ENCODE assay signal across 15 cellular contexts in genomic region chr2:105388971-105389381, GRCh38. TPM values are rescaled to one million over a fixed set of nuclear protein-coding genes. Genes with fewer than 3 reads are reported as not detected.
DNase-seq lines count a peak whose midpoint lies in the region; ATAC-seq, FAIRE-seq and TF ChIP-seq lines count a peak whose summit lies in the region.
"Had no signal": no experiment of that assay in that cellular context is flagged by ENCODE, and none has a peak within 500 bp of the region (broad histone marks: within the 10 kb centered on the region; RNA-seq: fewer than 3 reads in every experiment).

No MANE protein-coding gene starts in this region.

- H3K27ac ChIP-seq in astrocyte (ENCODE audit: low read depth, low read length): peak overlapping the region; percentile 99
- H3K27ac ChIP-seq in upper lobe of right lung: no peak overlapping the region
- no peak overlapping the region for H3K27ac ChIP-seq in RWPE1

- peaks cover 63% of the 10 kb centered on the region for H3K4me1 ChIP-seq in astrocyte (ENCODE audit: insufficient read depth, low read length)
- peaks cover 3% of the 10 kb centered on the region for H3K4me1 ChIP-seq in upper lobe of right lung
- H3K4me1 ChIP-seq: right lobe of liver had no signal

- no peak overlapping the region for H2AFZ ChIP-seq in astrocyte (ENCODE audit: low read depth, low read length)

- peak; percentile 72 for DNase-seq in GM03348 (ENCODE audit: low spot score)
- peak; percentile 99 for DNase-seq in astrocyte (ENCODE audit: low read depth)
- DNase-seq in glomerular visceral epithelial cell (ENCODE audit: extremely low spot score): peak; percentile 55
- peak; percentile 81 for DNase-seq in skeletal muscle cell (ENCODE audit: low read depth)
- no peak for DNase-seq in upper lobe of right lung
- no peak for DNase-seq in RWPE1 (ENCODE audit: low spot score)
- DNase-seq in NCI-H187 treated with DMSO at 0.1 percent for 48 hours (lab: John Stamatoyannopoulos, UW): no peak
- DNase-seq: DMS 273 treated with DMSO at 0.1 percent for 48 hours, NCI-H69, right lobe of liver had no signal

- H3K9ac ChIP-seq in astrocyte (ENCODE audit: low read length): peak overlapping the region; percentile 70

- peaks cover 20% of the 10 kb centered on the region for H3K4me1 Mint-ChIP-seq in astrocyte (ENCODE audit: low read depth, unreplicated experiment)

- no peak for ATAC-seq in upper lobe of right lung
- no peak for ATAC-seq in GM21381 (IDR thresholded peaks at IDR 0.05; ENCODE audit: unreplicated experiment)

- H3K36me3 ChIP-seq in astrocyte (ENCODE audit: insufficient read depth, low read length) (peaks cover 58% of the 10 kb centered on the region), upper lobe of right lung (no peaks in the 10 kb centered on the region)
- H3K36me3 ChIP-seq: right lobe of liver had no signal

- H3K9me3 ChIP-seq in astrocyte (ENCODE audit: insufficient read depth, low read depth, low read length): no peaks in the 10 kb centered on the region
- no peaks in the 10 kb centered on the region for H3K9me3 ChIP-seq in upper lobe of right lung
- H3K9me3 ChIP-seq: right lobe of liver had no signal

- H3K79me2 ChIP-seq in astrocyte (ENCODE audit: insufficient read depth, low read length): peaks cover 99% of the 10 kb centered on the region

- CTCF ChIA-PET in RWPE1 (lab: Yijun Ruan, JAX): interaction anchor here (0.6 to 0.9 kb wide), 2 partner anchors 17 to 145 kb away, joined by 3 read pairs; no protein-coding TSS in a partner anchor

- peaks cover 44% of the 10 kb centered on the region for H3K36me3 Mint-ChIP-seq in astrocyte (ENCODE audit: low read depth, unreplicated experiment)

- peaks cover 82% of the 10 kb centered on the region for H4K20me1 ChIP-seq in astrocyte (ENCODE audit: insufficient read depth, low read length)

- peak; percentile 84 for FAIRE-seq in astrocyte (lab: Jason Lieb, UNC)
- FAIRE-seq: colon, GM18507, keratinocyte had no signal

- no peaks in the 10 kb centered on the region for H3K27me3 Mint-ChIP-seq in astrocyte (ENCODE audit: low read depth, unreplicated experiment)

- H3K9me3 Mint-ChIP-seq in astrocyte (ENCODE audit: unreplicated experiment): peaks cover 3% of the 10 kb centered on the region
- H3K9me3 Mint-ChIP-seq: T-helper 1 cell treated with Interleukin-12 subunit alpha and Interleukin-12 subunit beta and Interleukin-4 antibody, amounts not matched to agents 30 μg/mL and 1 μg/mL, for 36 hours had no signal

- no peak overlapping the region for H3K4me3 ChIP-seq in astrocyte (ENCODE audit: insufficient read depth, low read depth, low read length)
- no peak overlapping the region for H3K4me3 ChIP-seq in skeletal muscle cell (ENCODE audit: low read depth, low read length)
- H3K4me3 ChIP-seq in upper lobe of right lung: no peak overlapping the region
- H3K4me3 ChIP-seq: right lobe of liver had no signal

- no peak overlapping the region for H3K27ac Mint-ChIP-seq in astrocyte (ENCODE audit: unreplicated experiment)
- H3K27ac Mint-ChIP-seq: T-helper 1 cell treated with Interleukin-12 subunit alpha and Interleukin-12 subunit beta and Interleukin-4 antibody, amounts not matched to agents 30 μg/mL and 1 μg/mL, for 36 hours had no signal

- H3K4me3 Mint-ChIP-seq in astrocyte (ENCODE audit: unreplicated experiment): no peak overlapping the region
- H3K4me3 Mint-ChIP-seq: T-helper 1 cell treated with Interleukin-12 subunit alpha and Interleukin-12 subunit beta and Interleukin-4 antibody, amounts not matched to agents 30 μg/mL and 1 μg/mL, for 36 hours had no signal

- TF ChIP-seq CTCF in astrocyte (IDR thresholded peaks at IDR 0.05; ENCODE audit: insufficient read depth, low read depth, low read length) (no peak), upper lobe of right lung (IDR thresholded peaks at IDR 0.05) (no peak), RWPE1 (conservative IDR thresholded peaks at IDR 0.05; ENCODE audit: low read depth) (no peak)

- H3K4me2 ChIP-seq in astrocyte (ENCODE audit: low read length): peak overlapping the region; percentile 51

- POLR2A ChIA-PET in RWPE1 (lab: Yijun Ruan, JAX; ENCODE audit: low non-redundant PET): no interaction called here

- H3K27me3 ChIP-seq in astrocyte (ENCODE audit: insufficient read depth, low read length) (no peaks in the 10 kb centered on the region), upper lobe of right lung (peaks cover 3% of the 10 kb centered on the region)
- H3K27me3 ChIP-seq: right lobe of liver had no signal

- intact Hi-C loops in upper lobe of right lung (cut with DNase I): no loop called here

RNA-seq across cellular contexts. Expression of gene FHL2, which starts 9.9 kb away (rescaled TPM):
- total RNA-seq in astrocyte (104 and 115 TPM in 2 replicates), upper lobe of right lung (13.8 TPM)

RNA-seq across cellular contexts. Expression of gene C2orf49, which starts 51.6 kb away (rescaled TPM):
- total RNA-seq in astrocyte (21.6 and 22.6 TPM in 2 replicates), upper lobe of right lung (18.0 TPM)

RNA-seq across cellular contexts. Expression of gene TGFBRAP1, which starts 59.4 kb away (rescaled TPM):
- total RNA-seq in astrocyte (25.1 and 26.1 TPM in 2 replicates), upper lobe of right lung (22.9 TPM)

Comparison
In these comparisons a context has a peak if more than half of its experiments do, and no peak if none do; other contexts are left out.
1. DNase-seq: peak in GM03348 (single experiment), astrocyte (single experiment), glomerular visceral epithelial cell (single experiment) and skeletal muscle cell (single experiment); none in upper lobe of right lung (single experiment), RWPE1 (single experiment) and NCI-H187 treated with DMSO at 0.1 percent for 48 hours (single experiment).